Comparison of ENCODE assay signal across 8 cellular contexts in genomic region chr13:75549262-75550158, GRCh38. TPM values are rescaled to one million over a fixed set of nuclear protein-coding genes. Genes with fewer than 3 reads are reported as not detected.
DNase-seq lines count a peak whose midpoint lies in the region; ATAC-seq lines count a peak whose summit lies in the region.

UCHL3 (plus strand) TSS chr13:75549791; CDS start chr13:75549821, 30 bp downstream.

- peak within 1 kb of the TSS; percentile 90 to 92 for H3K4me3 Mint-ChIP-seq in effector memory CD8-positive, alpha-beta T cell
- peak within 1 kb of the TSS; percentile 98 for H3K4me3 Mint-ChIP-seq in memory B cell

- H3K4me1 Mint-ChIP-seq in effector memory CD8-positive, alpha-beta T cell (ENCODE audit: low read depth in 2 of 2), result peaks cover 30 to 41% of the 10 kb centered on the region in 2 donors
- peaks cover 32% of the 10 kb centered on the region for H3K4me1 Mint-ChIP-seq in memory B cell

- no peaks in the 10 kb centered on the region for H3K9me3 Mint-ChIP-seq in effector memory CD8-positive, alpha-beta T cell
- H3K9me3 Mint-ChIP-seq in memory B cell, result no peaks in the 10 kb centered on the region

- H3K27me3 Mint-ChIP-seq in effector memory CD8-positive, alpha-beta T cell, result no peaks in the 10 kb centered on the region
- no peaks in the 10 kb centered on the region for H3K27me3 Mint-ChIP-seq in memory B cell

- H3K36me3 Mint-ChIP-seq in effector memory CD8-positive, alpha-beta T cell (ENCODE audit: insufficient read depth), result peaks cover 18% of the 10 kb centered on the region
- H3K36me3 Mint-ChIP-seq in memory B cell, result peaks cover 13% of the 10 kb centered on the region

- DNase-seq in COLO829 (ENCODE audit: low spot score) (peak; percentile 97), HT-29 (ENCODE audit: low spot score) (peak; percentile 100), NOMO-1 (lab: John Stamatoyannopoulos, UW; ENCODE audit: unreplicated experiment in 2 of 2) (peak; percentile 92 to 93), memory B cell (ENCODE audit: low spot score in 2 of 2) (peak; percentile 98)
- DNase-seq in activated CD8-positive, alpha-beta memory T cell treated with anti-CD3 and anti-CD28 coated beads for 4 hours (ENCODE audit: low read depth in 2 of 2), result peak; percentile 95 to 96
- DNase-seq in effector memory CD8-positive, alpha-beta T cell, result peak; percentile 97 to 98 (median 98)
- DNase-seq in stimulated activated CD8-positive, alpha-beta memory T cell treated with anti-CD3 and anti-CD28 coated beads, Interleukin-12 subunit alpha, Interleukin-12 subunit beta, amount 100 ng/mL, for 4 hours (ENCODE audit: low read depth), result peak; percentile 96

- H3K27ac Mint-ChIP-seq in effector memory CD8-positive, alpha-beta T cell, result peak within 1 kb of the TSS; percentile 95 to 96
- H3K27ac Mint-ChIP-seq in memory B cell, result peak within 1 kb of the TSS; percentile 92

- ATAC-seq in GM19468 (IDR thresholded peaks at IDR 0.05; ENCODE audit: extremely low read depth, unreplicated experiment) (peak; percentile 98), memory B cell (ENCODE audit: low read depth) (peak; percentile 89)
- peak; percentile 90 for ATAC-seq in effector memory CD8-positive, alpha-beta T cell (replicated peaks)

RNA-seq across cellular contexts. Expression of gene UCHL3, which starts in this region (rescaled TPM):
- total RNA-seq in HT-29 (2014; rRNA removed; shearing (Covaris generic)), result 54.7 and 59.0 TPM in 2 replicates

Comparison
In these comparisons a context has a peak if more than half of its experiments do, and no peak if none do; other contexts are left out.
1. Peak in every context shown above with its lines: DNase-seq and ATAC-seq.